ENCODE assay signal across 9 cellular contexts in the genomic region with DNA sequence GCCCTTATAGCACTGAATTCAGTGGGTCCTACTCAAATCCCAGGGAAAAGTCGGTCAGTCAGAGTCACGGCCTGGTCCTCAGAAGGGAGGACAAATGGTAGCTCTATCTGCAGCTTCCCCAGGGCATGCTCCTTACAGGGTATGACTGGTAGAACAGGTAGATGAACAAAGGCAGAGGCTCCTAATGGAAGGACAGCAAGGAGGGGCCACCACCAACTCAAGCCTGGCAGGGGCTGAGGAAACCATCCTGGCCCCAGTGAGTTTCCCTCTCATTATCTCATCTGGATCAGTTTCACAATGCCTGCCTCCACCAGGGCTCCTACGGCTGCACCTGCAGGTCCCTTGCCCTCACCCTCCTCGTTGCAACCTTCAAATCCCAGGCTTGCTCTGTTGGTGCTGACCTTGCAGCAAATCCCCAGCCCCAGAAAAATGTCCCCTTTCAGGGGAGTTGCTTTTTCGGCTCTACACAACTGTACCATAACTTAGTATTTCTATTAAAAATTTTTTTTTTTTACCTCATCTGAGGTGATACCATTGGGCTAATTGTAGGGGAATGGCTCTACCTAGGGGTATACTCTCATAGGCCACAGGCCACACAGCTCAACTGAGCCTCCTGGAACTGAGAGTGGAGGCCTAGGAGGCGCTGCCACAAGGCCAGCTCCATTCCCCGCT. TPM values are rescaled to one million over a fixed set of nuclear protein-coding genes. Genes with fewer than 3 reads are reported as not detected.
DNase-seq lines count a peak whose midpoint lies in the region; ATAC-seq and TF ChIP-seq lines count a peak whose summit lies in the region.
"Had no signal": no experiment of that assay in that cellular context is flagged by ENCODE, and none has a peak within 500 bp of the region (broad histone marks: within the 10 kb centered on the region; RNA-seq: fewer than 3 reads in every experiment).

No MANE protein-coding gene starts in this region.

- TF ChIP-seq CTCF in psoas muscle (IDR thresholded peaks at IDR 0.05) (no peak), WERI-Rb-1 (IDR thresholded peaks at IDR 0.05; ENCODE audit: low read depth, low read length) (no peak)

- no peak overlapping the region for H3K4me3 ChIP-seq in psoas muscle
- H3K4me3 ChIP-seq in WERI-Rb-1 (ENCODE audit: low read depth, low read length) = no peak overlapping the region
- H3K4me3 ChIP-seq: tibial artery had no signal

- H3K9me3 ChIP-seq in psoas muscle = no peaks in the 10 kb centered on the region
- no peaks in the 10 kb centered on the region for H3K9me3 ChIP-seq in WERI-Rb-1 (ENCODE audit: severe bottlenecking)
- H3K9me3 ChIP-seq: tibial artery had no signal

- H3K27me3 ChIP-seq in psoas muscle (ENCODE audit: insufficient read depth in 3 of 3, low read length in 2 of 3) = no peaks in the 10 kb centered on the region
- no peaks in the 10 kb centered on the region for H3K27me3 ChIP-seq in WERI-Rb-1 (ENCODE audit: insufficient read depth, low read depth, severe bottlenecking)
- H3K27me3 ChIP-seq: tibial artery had no signal

- H3K27me3 Mint-ChIP-seq in activated T-cell treated with anti-CD3 and anti-CD28 coated beads, Interleukin-2, amount 50 U/mL, for 24 hours = no peaks in the 10 kb centered on the region

- peak; percentile 1 for ATAC-seq in HG02852 (IDR thresholded peaks at IDR 0.05; ENCODE audit: unreplicated experiment)
- ATAC-seq in psoas muscle = no peak

- H3K4me1 ChIP-seq in psoas muscle = peaks cover 12% of the 10 kb centered on the region

- H3K9me3 Mint-ChIP-seq in activated T-cell treated with anti-CD3 and anti-CD28 coated beads, Interleukin-2, amount 50 U/mL, for 24 hours = no peaks in the 10 kb centered on the region

- intact Hi-C loops in psoas muscle (cut with DNase I) = loop anchor here in 1 of 2 donors (2.0 kb wide), 1 partner anchor 60 kb away; no protein-coding TSS in a partner anchor

- 88 to 91% (median 90%) methylated on average over 7 of the region's 7 CpGs for WGBS in psoas muscle, 3 donors

- peak; percentile 10 for TF ChIP-seq POLR2A in GM15510 (IDR thresholded peaks at IDR 0.05; ENCODE audit: borderline replicate concordance, extremely low read depth, insufficient read length)

- H3K27ac Mint-ChIP-seq in activated T-cell treated with anti-CD3 and anti-CD28 coated beads, Interleukin-2, amount 50 U/mL, for 24 hours = peak overlapping the region; percentile 100

- H3K4me3 Mint-ChIP-seq in activated T-cell treated with anti-CD3 and anti-CD28 coated beads, Interleukin-2, amount 50 U/mL, for 24 hours = peak overlapping the region; percentile 93

- H3K4me1 Mint-ChIP-seq in activated T-cell treated with anti-CD3 and anti-CD28 coated beads, Interleukin-2, amount 50 U/mL, for 24 hours (ENCODE audit: low read depth) = peaks cover 75% of the 10 kb centered on the region

- H3K36me3 ChIP-seq in psoas muscle (ENCODE audit: insufficient read depth in 1 of 2, low read depth in 1 of 2) (peaks cover 8 to 65% of the 10 kb centered on the region in 2 donors), WERI-Rb-1 (peaks cover 64% of the 10 kb centered on the region)

- peak; percentile 74 for DNase-seq in activated T-cell treated with anti-CD3 and anti-CD28 coated beads, Interleukin-2, amount 50 U/mL, for 24 hours
- no peak for DNase-seq in psoas muscle
- no peak for DNase-seq in dermis blood vessel endothelial cell
- DNase-seq in HT-29 (ENCODE audit: low spot score) = no peak
- no peak for DNase-seq in NCI-H446 (lab: John Stamatoyannopoulos, UW)
- no peak for DNase-seq in WERI-Rb-1

- peaks cover 97% of the 10 kb centered on the region for H3K36me3 Mint-ChIP-seq in activated T-cell treated with anti-CD3 and anti-CD28 coated beads, Interleukin-2, amount 50 U/mL, for 24 hours (ENCODE audit: low read depth)

- peak overlapping the region; percentile 36 for H3K27ac ChIP-seq in psoas muscle
- no peak overlapping the region for H3K27ac ChIP-seq in WERI-Rb-1
- H3K27ac ChIP-seq: tibial artery had no signal

RNA-seq across cellular contexts. Expression of a gene that starts 2.4 kb away (rescaled TPM):
- total RNA-seq in psoas muscle (1 to 10 TPM in 2 of 4 donors, under 1 TPM in 2; 0.41 to 1.9 (median 0.96) TPM), dermis blood vessel endothelial cell (0.09 and 0.17 TPM in 2 replicates)
- under 1 TPM; 0.11 to 0.30 (median 0.29) TPM for polyA plus RNA-seq in psoas muscle
- total RNA-seq in HT-29 (2014; rRNA removed; shearing (Covaris generic)) = 0.08 and 0.31 TPM in 2 replicates

RNA-seq across cellular contexts. Expression of a gene that starts 18.8 kb away (rescaled TPM):
- 10 to 100 TPM; 33.3 to 49.9 (median 42.2) TPM for total RNA-seq in psoas muscle
- 100 to 1,000 TPM in 1 of 3 donors, 10 to 100 TPM in 2; 57.6 to 110 (median 76.5) TPM for polyA plus RNA-seq in psoas muscle
- 76.4 and 91.4 TPM in 2 replicates for total RNA-seq in dermis blood vessel endothelial cell
- 69.8 and 90.2 TPM in 2 replicates for total RNA-seq in HT-29 (2014; rRNA removed; shearing (Covaris generic))
